ENCODE assay signal across 8 cellular contexts in genomic region chr9:111599948-111600343, GRCh38. TPM values are rescaled to one million over a fixed set of nuclear protein-coding genes. Genes with fewer than 3 reads are reported as not detected.
DNase-seq lines count a peak whose midpoint lies in the region; ATAC-seq, FAIRE-seq and TF ChIP-seq lines count a peak whose summit lies in the region.

No MANE protein-coding gene starts in this region.

- no peaks in the 10 kb centered on the region for H3K27me3 ChIP-seq in keratinocyte (ENCODE audit: control insufficient read depth, extremely low read depth, insufficient read depth, low read length)

- H3K4me3 ChIP-seq in astrocyte of the spinal cord (ENCODE audit: low read depth, low read length) = peak overlapping the region; percentile 76
- peak overlapping the region; percentile 63 to 96 (median 90) for H3K4me3 ChIP-seq in keratinocyte (ENCODE audit: control insufficient read depth in 2 of 3, extremely low read depth in 1 of 3, insufficient read depth in 2 of 3, low read depth in 1 of 3, low read length in 3 of 3)

- peak overlapping the region; percentile 94 for H3K4me2 ChIP-seq in keratinocyte (ENCODE audit: control insufficient read depth, extremely low read depth, insufficient read depth, low read depth, low read length)

- peaks cover 11% of the 10 kb centered on the region for H3K79me2 ChIP-seq in keratinocyte (ENCODE audit: control insufficient read depth, insufficient read depth, low read length)

- H3K4me1 ChIP-seq in keratinocyte (ENCODE audit: control insufficient read depth, extremely low read depth, insufficient read depth, low read length) = peaks cover 19% of the 10 kb centered on the region

- in situ Hi-C loops in astrocyte of the spinal cord (cut with HindIII; ENCODE audit: low sequenced_read_pairs) = no loop called here

- no peaks in the 10 kb centered on the region for H3K9me3 ChIP-seq in keratinocyte (ENCODE audit: control insufficient read depth, low read depth, low read length)

- peaks cover 0 to 5% of the 10 kb centered on the region in 2 donors for H3K36me3 Mint-ChIP-seq in stimulated activated naive B cell treated with anti-CD40 and anti-IgM and Interleukin-4, amounts not matched to agents 10 μg/mL and 1 μg/mL and 100 μg/mL, for 72 hours

- H3K4me1 Mint-ChIP-seq in stimulated activated naive B cell treated with anti-CD40 and anti-IgM and Interleukin-4, amounts not matched to agents 10 μg/mL and 1 μg/mL and 100 μg/mL, for 72 hours = peaks cover 11 to 29% of the 10 kb centered on the region in 2 donors

- H3K9me3 Mint-ChIP-seq in stimulated activated naive B cell treated with anti-CD40 and anti-IgM and Interleukin-4, amounts not matched to agents 10 μg/mL and 1 μg/mL and 100 μg/mL, for 72 hours = no peaks in the 10 kb centered on the region

- H2AFZ ChIP-seq in keratinocyte (ENCODE audit: control insufficient read depth, low read length) = peak overlapping the region; percentile 95

- no peak for FAIRE-seq in keratinocyte (lab: Jason Lieb, UNC)
- FAIRE-seq in RCC 7860 (lab: Jason Lieb, UNC) = no peak

- H3K4me3 Mint-ChIP-seq in stimulated activated naive B cell treated with anti-CD40 and anti-IgM and Interleukin-4, amounts not matched to agents 10 μg/mL and 1 μg/mL and 100 μg/mL, for 72 hours = peak overlapping the region; percentile 88 to 89

- H3K9ac ChIP-seq in keratinocyte (ENCODE audit: control insufficient read depth, extremely low read depth, insufficient read depth, low read length) = peak overlapping the region; percentile 85

- H3K36me3 ChIP-seq in keratinocyte (ENCODE audit: control insufficient read depth in 2 of 2, extremely low read depth in 1 of 2, insufficient read depth in 2 of 2, low read length in 2 of 2) = peaks cover 8 to 18% of the 10 kb centered on the region in 2 experiments

- dilution Hi-C loops in keratinocyte (cut with MboI; ENCODE audit: extremely low pct_ligation_motif_present, low sequenced_read_pairs) = no loop called here

- H3K9me1 ChIP-seq in keratinocyte (ENCODE audit: control insufficient read depth, extremely low read depth, insufficient read depth, low read length) = no peaks in the 10 kb centered on the region

- peaks cover 35 to 37% of the 10 kb centered on the region in 2 donors for H3K27me3 Mint-ChIP-seq in stimulated activated naive B cell treated with anti-CD40 and anti-IgM and Interleukin-4, amounts not matched to agents 10 μg/mL and 1 μg/mL and 100 μg/mL, for 72 hours

- no peak overlapping the region for H3K27ac Mint-ChIP-seq in stimulated activated naive B cell treated with anti-CD40 and anti-IgM and Interleukin-4, amounts not matched to agents 10 μg/mL and 1 μg/mL and 100 μg/mL, for 72 hours

- TF ChIP-seq CTCF in astrocyte of the spinal cord (IDR thresholded peaks at IDR 0.05; ENCODE audit: low read depth, low read length) (no peak), keratinocyte (optimal IDR thresholded peaks at IDR 0.05 in 1 of 3, IDR thresholded peaks at IDR 0.05 in 1 of 3, conservative IDR thresholded peaks at IDR 0.05 in 1 of 3; ENCODE audit: extremely low read depth in 1 of 3, insufficient read depth in 2 of 3, low read length in 3 of 3) (no peak)

- peak; percentile 3 for ATAC-seq in HG03432 (IDR thresholded peaks at IDR 0.05; ENCODE audit: unreplicated experiment)
- ATAC-seq in stimulated activated naive B cell treated with anti-CD40 and anti-IgM and Interleukin-4, amounts not matched to agents 10 μg/mL and 1 μg/mL and 100 μg/mL, for 72 hours (replicated peaks) = peak in 1 of 2 donors; percentile 10

- no peak for DNase-seq in astrocyte of the spinal cord (ENCODE audit: low read depth, low spot score)
- no peak for DNase-seq in keratinocyte (ENCODE audit: low read depth, low spot score)
- DNase-seq in stimulated activated naive B cell treated with anti-CD40 and anti-IgM and Interleukin-4, amounts not matched to agents 10 μg/mL and 1 μg/mL and 100 μg/mL, for 72 hours = no peak
- no peak for DNase-seq in RCC 7860 (ENCODE audit: low spot score)
- no peak for DNase-seq in activated CD4-positive, alpha-beta T cell treated with anti-CD3 and anti-CD28 coated beads, Interleukin-2, amount 50 U/mL, for 4 hours
- DNase-seq in T1000 (lab: John Stamatoyannopoulos, UW) = no peak
- DNase-seq in NCI-H524 (lab: John Stamatoyannopoulos, UW) = no peak

- H3K27ac ChIP-seq in keratinocyte (ENCODE audit: control insufficient read depth, insufficient read depth, low read length) = peak overlapping the region; percentile 81

- no peaks in the 10 kb centered on the region for H4K20me1 ChIP-seq in keratinocyte (ENCODE audit: control insufficient read depth, extremely low read depth, insufficient read depth, low read length)

RNA-seq across cellular contexts. Expression of gene PTGR1, which starts 0.5 kb away (rescaled TPM):
- 45.1 to 66.0 TPM (median 65.6 TPM) in 3 replicates for polyA plus RNA-seq in keratinocyte
- polyA plus RNA-seq in keratinocyte (2011; ENCODE audit: low read depth) = 39.4 TPM
- 57.8 and 68.0 TPM in 2 replicates for polyA plus RNA-seq in keratinocyte (2011; cell fraction: cytosol; rRNA removed)
- 40.7 and 57.4 TPM in 2 replicates for polyA plus RNA-seq in keratinocyte (2011; cell fraction: nucleus; rRNA removed)
- 52.1 and 69.1 TPM in 2 replicates for polyA plus RNA-seq in keratinocyte (2012; ENCODE audit: low replicate concordance)
- 5.6 to 33.0 TPM (median 18.8 TPM) in 3 replicates for polyA minus RNA-seq in keratinocyte
- polyA minus RNA-seq in keratinocyte (2011; cell fraction: cytosol; rRNA and poly(A)+ RNA removed) = 25.5 TPM
- polyA minus RNA-seq in keratinocyte (2011; cell fraction: nucleus; rRNA and poly(A)+ RNA removed) = 11.0 and 22.5 TPM in 2 replicates

RNA-seq across cellular contexts. Expression of gene DNAJC25, which starts 31.2 kb away (rescaled TPM):
- 4.0 to 7.3 TPM (median 4.7 TPM) in 3 replicates for polyA plus RNA-seq in keratinocyte
- 16.9 TPM for polyA plus RNA-seq in keratinocyte (2011; ENCODE audit: low read depth)
- 3.3 and 5.1 TPM in 2 replicates for polyA plus RNA-seq in keratinocyte (2011; cell fraction: cytosol; rRNA removed)
- polyA plus RNA-seq in keratinocyte (2011; cell fraction: nucleus; rRNA removed) = 5.0 and 7.3 TPM in 2 replicates
- 4.5 and 6.4 TPM in 2 replicates for polyA plus RNA-seq in keratinocyte (2012; ENCODE audit: low replicate concordance)
- polyA minus RNA-seq in keratinocyte = 0.75 to 1.8 TPM (median 1.7 TPM) in 3 replicates
- 1.9 TPM for polyA minus RNA-seq in keratinocyte (2011; cell fraction: cytosol; rRNA and poly(A)+ RNA removed)
- polyA minus RNA-seq in keratinocyte (2011; cell fraction: nucleus; rRNA and poly(A)+ RNA removed) = 1.3 and 1.7 TPM in 2 replicates
